In genomic region chr6:111377558-111378120, GRCh38 we compare ENCODE assay signal across 26 cellular contexts.
DNase-seq lines count a peak whose midpoint lies in the region; ATAC-seq, FAIRE-seq and TF ChIP-seq lines count a peak whose summit lies in the region.
"Had no signal": no experiment of that assay in that cellular context is flagged by ENCODE, and none has a peak within 500 bp of the region (broad histone marks: within the 10 kb centered on the region; RNA-seq: fewer than 3 reads in every experiment).

No MANE protein-coding gene starts in this region.

- H3K9ac ChIP-seq in K562 (ENCODE audit: insufficient read depth in 1 of 2, low read depth in 2 of 2, low read length in 2 of 2) (peak overlapping the region in 1 of 2 experiments; percentile 1; a peak in 2 of 4 replicates), mesenchymal stem cell (ENCODE audit: low read length) (no peak overlapping the region)
- H3K9ac ChIP-seq: BLaER1 treated with 17β-estradiol and CSF1 and Interleukin-3, amounts not matched to agents 10 nM and 100 nM; KMS-11 had no signal

- peak overlapping the region; percentile 37 for H3K27ac ChIP-seq in K562 (ENCODE audit: extremely low read depth, low read depth, low read length)
- no peak overlapping the region for H3K27ac ChIP-seq in mesenchymal stem cell (ENCODE audit: low read length, poor library complexity, severe bottlenecking)
- H3K27ac ChIP-seq: BLaER1 treated with 17β-estradiol and CSF1 and Interleukin-3, amounts not matched to agents 10 nM and 100 nM; foreskin keratinocyte; KMS-11; left ventricle myocardium inferior; SJSA1; spleen had no signal

- H4K91ac ChIP-seq in mesenchymal stem cell (ENCODE audit: low read length): no peak overlapping the region

- WGBS in K562 (ENCODE audit: insufficient coverage, low coverage, missing lambda C conversion rate): 4% methylated on average over 2 of the region's 2 CpGs
- 89% methylated on average over 2 of the region's 2 CpGs for WGBS in mesenchymal stem cell

- H3K23ac ChIP-seq in mesenchymal stem cell (ENCODE audit: low read length in 2 of 2): no peak overlapping the region

- H2BK12ac ChIP-seq in mesenchymal stem cell (ENCODE audit: low read length in 2 of 2): no peak overlapping the region

- H2AK5ac ChIP-seq in mesenchymal stem cell (ENCODE audit: low read length, severe bottlenecking): no peak overlapping the region

- H3K4me3 ChIP-seq in K562 (no peak overlapping the region), mesenchymal stem cell (ENCODE audit: insufficient read depth in 1 of 2, low read depth in 1 of 2, low read length in 2 of 2) (no peak overlapping the region)
- H3K4me3 ChIP-seq: BLaER1 treated with 17β-estradiol and CSF1 and Interleukin-3, amounts not matched to agents 10 nM and 100 nM; left ventricle myocardium inferior; SJSA1; spleen had no signal

- peak; percentile 17 for DNase-seq in ELR (ENCODE audit: low read depth)
- peak; percentile 28 for DNase-seq in M059J (ENCODE audit: low read depth)
- peak; percentile 58 to 69 (median 63) for DNase-seq in K562 (ENCODE audit: extremely low read depth in 1 of 4, low spot score in 3 of 4)
- DNase-seq in mesenchymal stem cell: peak; percentile 38
- DNase-seq in GF-D8 (lab: John Stamatoyannopoulos, UW): no peak
- no peak for DNase-seq in NCI-H446 (lab: John Stamatoyannopoulos, UW)
- DNase-seq in NCI-H1092 treated with DMSO at 0.1 percent for 48 hours (lab: John Stamatoyannopoulos, UW): no peak
- DNase-seq: activated CD4-positive, alpha-beta T cell treated with anti-CD3 and anti-CD28 coated beads, Interleukin-2, amount 10 ng/mL, durations not matched to agents 7 days and 5 days; activated CD8-positive, alpha-beta memory T cell treated with anti-CD3 and anti-CD28 coated beads, Interleukin-2, amount 10 ng/mL, durations not matched to agents 7 days and 5 days; activated naive CD4-positive, alpha-beta T cell treated with anti-CD3 and anti-CD28 coated beads, Interleukin-2, amount 10 ng/mL, durations not matched to agents 7 days and 5 days; activated T-cell treated with anti-CD3 and anti-CD28 coated beads, Interleukin-2, amount 50 U/mL, for 72 hours; anterior cingulate cortex; central memory CD4-positive, alpha-beta T cell; dermis blood vessel endothelial cell; foreskin keratinocyte; left ventricle myocardium inferior; NCI-H187; NCI-H69; spleen; stimulated activated CD4-positive, alpha-beta T cell treated with anti-CD3 and anti-CD28 coated beads, Interleukin-2, amount 100 ng/mL, for 48 hours; substantia nigra had no signal

- H3K79me2 ChIP-seq in K562 (ENCODE audit: control insufficient read depth, insufficient read depth, low read length): no peaks in the 10 kb centered on the region

- TF ChIP-seq CTCF in K562 (IDR thresholded peaks at IDR 0.05 in 2 of 3, conservative IDR thresholded peaks at IDR 0.05 in 1 of 3; ENCODE audit: insufficient read depth in 2 of 3, low read depth in 1 of 3, low read length in 3 of 3): no peak

- no peak overlapping the region for H4K8ac ChIP-seq in mesenchymal stem cell (ENCODE audit: low read length)

- H3K18ac ChIP-seq in mesenchymal stem cell (ENCODE audit: low read depth in 1 of 2, low read length in 2 of 2): no peak overlapping the region

- H3K27me3 ChIP-seq in K562 (ENCODE audit: control insufficient read depth in 2 of 2, insufficient read depth in 2 of 2, low read length in 2 of 2) (no peaks in the 10 kb centered on the region), mesenchymal stem cell (ENCODE audit: control insufficient read depth in 1 of 2, insufficient read depth in 1 of 2, low read length in 2 of 2) (no peaks in the 10 kb centered on the region)
- H3K27me3 ChIP-seq: BLaER1 treated with 17β-estradiol and CSF1 and Interleukin-3, amounts not matched to agents 10 nM and 100 nM; foreskin keratinocyte; SJSA1; spleen had no signal

- intact Hi-C loops in K562 (cut with micrococcal nuclease): loop anchor here (5.0 kb wide), 1 partner anchor 100 kb away; no protein-coding TSS in a partner anchor

- peaks cover 9% of the 10 kb centered on the region for H3K79me1 ChIP-seq in mesenchymal stem cell (replicated peaks; ENCODE audit: low read length, poor library complexity, severe bottlenecking)

- TF ChIP-seq POLR2A in K562 (conservative IDR thresholded peaks at IDR 0.05): no peak

- H3K14ac ChIP-seq in mesenchymal stem cell (ENCODE audit: low read length in 2 of 2): no peak overlapping the region

- CTCF ChIA-PET in K562 (lab: Yijun Ruan, JAX; ENCODE audit: low intra/inter-chr PET ratio): no interaction called here

- H3K9me1 ChIP-seq in K562 (ENCODE audit: control insufficient read depth, insufficient read depth, low read length): no peaks in the 10 kb centered on the region

- ATAC-seq in K562: peak; percentile 93
- ATAC-seq: activated CD8-positive, alpha-beta memory T cell treated with anti-CD3 and anti-CD28 coated beads, Interleukin-2, amount 10 ng/mL, durations not matched to agents 7 days and 5 days; activated T-cell treated with anti-CD3 and anti-CD28 coated beads, Interleukin-2, amount 50 U/mL, for 72 hours; foreskin keratinocyte; natural killer cell treated with Interleukin-12 subunit alpha and Interleukin-12 subunit beta and Interleukin-15 and Interleukin-18, amount 100 ng/mL, for 72 hours; stimulated activated effector memory CD8-positive, alpha-beta T cell treated with anti-CD3 and anti-CD28 coated beads, Interleukin-12 subunit alpha, Interleukin-12 subunit beta, amount 100 ng/mL, for 72 hours had no signal

- H2AFZ ChIP-seq in K562 (ENCODE audit: low read depth, low read length) (peak overlapping the region; percentile 20; the same call in 1 of the 2 replicates), mesenchymal stem cell (ENCODE audit: low read depth, low read length) (no peak overlapping the region)

- in situ Hi-C loops in K562 (cut with MboI): no loop called here

- peak; percentile 88 for FAIRE-seq in K562 (lab: Jason Lieb, UNC)

- H2BK120ac ChIP-seq in mesenchymal stem cell (ENCODE audit: low read depth, low read length): no peak overlapping the region

- TF ChIP-seq RAD21 in K562 (CRISPR knock-in tag; conservative IDR thresholded peaks at IDR 0.05 in 1 of 2, IDR thresholded peaks at IDR 0.05 in 1 of 2): no peak

- H3K9me3 ChIP-seq in K562 (replicated peaks; ENCODE audit: control insufficient read depth, insufficient read depth, low read depth, low read length) (no peaks in the 10 kb centered on the region), mesenchymal stem cell (ENCODE audit: control insufficient read depth, low read length) (no peaks in the 10 kb centered on the region)
- H3K9me3 ChIP-seq: BLaER1 treated with 17β-estradiol and CSF1 and Interleukin-3, amounts not matched to agents 10 nM and 100 nM; left ventricle myocardium inferior; SJSA1; spleen had no signal

- H2BK15ac ChIP-seq in mesenchymal stem cell (ENCODE audit: low read depth, poor library complexity, severe bottlenecking): no peak overlapping the region

- TF ChIP-seq EP300 in K562 (IDR thresholded peaks at IDR 0.05; ENCODE audit: low read length): peak; percentile 71; the same call in 1 of the 2 replicates

- no peak overlapping the region for H2BK5ac ChIP-seq in mesenchymal stem cell (ENCODE audit: low read depth, low read length, poor library complexity, severe bottlenecking)

- H3K4me1 ChIP-seq in K562 (replicated peaks in 1 of 2; ENCODE audit: control insufficient read depth in 2 of 2, insufficient read depth in 2 of 2, low read length in 2 of 2): peaks cover 4 to 13% of the 10 kb centered on the region in 2 experiments; a peak in 3 of 5 replicates
- H3K4me1 ChIP-seq in mesenchymal stem cell (ENCODE audit: control insufficient read depth, insufficient read depth, low read depth, low read length): peaks cover 3% of the 10 kb centered on the region
- H3K4me1 ChIP-seq: foreskin keratinocyte, SJSA1, spleen had no signal

- no peak overlapping the region for H3K4ac ChIP-seq in mesenchymal stem cell (ENCODE audit: low read depth in 1 of 2, low read length in 2 of 2)

- H3K36me3 ChIP-seq in K562 (ENCODE audit: control insufficient read depth, insufficient read depth, low read length): peaks cover 62% of the 10 kb centered on the region
- H3K36me3 ChIP-seq in mesenchymal stem cell (ENCODE audit: control insufficient read depth in 1 of 2, insufficient read depth in 2 of 2, low read depth in 1 of 2, low read length in 2 of 2): peaks cover 12 to 99% of the 10 kb centered on the region in 2 experiments

- H3K4me2 ChIP-seq in K562 (ENCODE audit: insufficient read depth, low read length) (peak overlapping the region; percentile 59), mesenchymal stem cell (ENCODE audit: low read length, poor library complexity, severe bottlenecking) (no peak overlapping the region)
- H3K4me2 ChIP-seq: BLaER1 treated with 17β-estradiol and CSF1 and Interleukin-3, amounts not matched to agents 10 nM and 100 nM; KMS-11 had no signal

- BruUV-seq in K562 (replicated peaks; lab: Mats Ljungman, UMichigan): no TSS peak

- POLR2A ChIA-PET in K562 (lab: Yijun Ruan, JAX): no interaction called here

- H4K20me1 ChIP-seq in K562 (replicated peaks; ENCODE audit: control insufficient read depth, insufficient read depth, low read length): no peaks in the 10 kb centered on the region
- H4K20me1 ChIP-seq: BLaER1 treated with 17β-estradiol and CSF1 and Interleukin-3, amounts not matched to agents 10 nM and 100 nM had no signal

TF ChIP-seq in K562, 482 proteins besides CTCF, POLR2A, EP300 and RAD21 (continues in another document):
- TF ChIP-seq PHB2 (IDR thresholded peaks at IDR 0.05; ENCODE audit: low read depth) (no peak), ZNF395 (CRISPR knock-in tag; IDR thresholded peaks at IDR 0.05) (no peak), ZBTB2 (IDR thresholded peaks at IDR 0.05) (no peak)

Comparison
In these comparisons a context has a peak if more than half of its experiments do, and no peak if none do; other contexts are left out.
1. DNase-seq: peak in ELR (single experiment), M059J (single experiment), K562 (4 of 4) and mesenchymal stem cell (single experiment); none in GF-D8 (single experiment), NCI-H446 (0 of 2) and NCI-H1092 treated with DMSO at 0.1 percent for 48 hours (single experiment).